21 cellular contexts compared by ENCODE assay signal in the genomic region with DNA sequence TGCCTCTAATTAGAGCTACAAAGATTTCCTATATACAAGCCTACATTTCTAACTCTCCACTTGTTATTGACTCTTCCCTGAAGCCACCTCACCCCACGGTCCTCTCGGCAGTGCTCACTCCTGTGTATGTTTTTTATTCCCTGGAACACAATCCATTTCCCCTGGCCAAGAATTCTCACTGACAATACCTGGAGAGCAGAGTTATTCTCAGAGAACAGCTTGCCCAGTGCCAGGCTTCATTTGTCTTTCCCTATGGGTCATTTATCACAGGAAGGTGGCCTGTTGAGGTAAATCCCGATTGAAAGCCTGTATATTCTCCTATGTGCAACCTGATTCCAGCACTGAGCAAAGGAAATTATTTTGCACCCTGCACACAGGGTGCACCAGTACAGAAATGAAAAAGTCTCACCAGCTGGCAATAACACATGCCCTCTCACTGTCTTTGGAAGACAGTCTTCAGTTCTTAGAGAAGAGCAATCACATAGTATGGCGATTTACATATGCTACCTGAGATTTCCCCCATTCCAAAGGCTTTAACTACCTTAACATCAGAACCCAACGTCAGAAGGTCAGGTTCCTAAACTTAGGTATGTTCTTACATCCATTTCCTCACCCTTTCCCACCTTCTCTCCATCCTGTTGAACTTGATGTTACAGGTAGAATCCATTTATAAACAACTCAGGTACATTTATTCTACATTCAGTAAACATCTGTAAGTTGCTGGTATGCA.
"Had no signal": no experiment of that assay in that cellular context is flagged by ENCODE, and none has a peak within 500 bp of the region (broad histone marks: within the 10 kb centered on the region; RNA-seq: fewer than 3 reads in every experiment).

No MANE protein-coding gene starts in this region.

- DNase-seq: activated CD4-positive, alpha-beta memory T cell treated with anti-CD3 and anti-CD28 coated beads for 36 hours; activated CD8-positive, alpha-beta memory T cell treated with anti-CD3 and anti-CD28 coated beads, Interleukin-2, amount 10 ng/mL, durations not matched to agents 7 days and 5 days; activated effector memory CD4-positive, alpha-beta T cell treated with Interleukin-2 at 50 U/mL for 16 hours; activated T-cell treated with anti-CD3 and anti-CD28 coated beads, Interleukin-2, amount 50 U/mL, for 24 hours; body of pancreas; effector memory CD8-positive, alpha-beta T cell; foreskin melanocyte; head of caudate nucleus; left colon; lower lobe of right lung; naive B cell; stimulated activated CD4-positive, alpha-beta T cell treated with anti-CD3 and anti-CD28 coated beads, Interleukin-12 subunit alpha, Interleukin-12 subunit beta, amount 100 ng/mL, for 4 hours; upper lobe of right lung had no signal

- H3K27me3 ChIP-seq: body of pancreas, upper lobe of right lung had no signal

- H3K4me3 Mint-ChIP-seq: activated CD4-positive, alpha-beta memory T cell treated with anti-CD3 and anti-CD28 coated beads for 36 hours; activated CD8-positive, alpha-beta memory T cell treated with anti-CD3 and anti-CD28 coated beads, Interleukin-2, amount 10 ng/mL, durations not matched to agents 7 days and 5 days; activated naive CD4-positive, alpha-beta T cell treated with anti-CD3 and anti-CD28 coated beads, Interleukin-2, amount 50 U/mL, for 24 hours; activated T-cell treated with anti-CD3 and anti-CD28 coated beads, Interleukin-2, amount 50 U/mL, for 24 hours; central memory CD8-positive, alpha-beta T cell; dendritic cell treated with granulocyte-macrophage colony-stimulating factor and Interleukin-4, amounts not matched to agents 40 ng/mL and 50 ng/mL, for 4 days; effector memory CD8-positive, alpha-beta T cell; naive B cell; stimulated activated effector memory CD8-positive, alpha-beta T cell treated with anti-CD3 and anti-CD28 coated beads, Interleukin-12 subunit alpha, Interleukin-12 subunit beta, amount 100 ng/mL, for 72 hours had no signal

- H3K36me3 ChIP-seq: lower lobe of right lung, thoracic aorta, upper lobe of right lung had no signal

- H3K9me3 ChIP-seq: body of pancreas, lower lobe of right lung, thoracic aorta, upper lobe of right lung had no signal

- H3K27me3 Mint-ChIP-seq: activated CD8-positive, alpha-beta memory T cell treated with anti-CD3 and anti-CD28 coated beads, Interleukin-2, amount 10 ng/mL, durations not matched to agents 7 days and 5 days; activated T-cell treated with anti-CD3 and anti-CD28 coated beads, Interleukin-2, amount 50 U/mL, for 24 hours; central memory CD8-positive, alpha-beta T cell; dendritic cell treated with granulocyte-macrophage colony-stimulating factor and Interleukin-4, amounts not matched to agents 40 ng/mL and 50 ng/mL, for 4 days; effector memory CD8-positive, alpha-beta T cell; naive B cell had no signal

- ATAC-seq: activated CD8-positive, alpha-beta memory T cell treated with anti-CD3 and anti-CD28 coated beads, Interleukin-2, amount 10 ng/mL, durations not matched to agents 7 days and 5 days; body of pancreas; effector memory CD8-positive, alpha-beta T cell; left colon; lower lobe of right lung; stimulated activated effector memory CD8-positive, alpha-beta T cell treated with anti-CD3 and anti-CD28 coated beads, Interleukin-12 subunit alpha, Interleukin-12 subunit beta, amount 100 ng/mL, for 72 hours; upper lobe of right lung had no signal

- FAIRE-seq: islet of Langerhans had no signal

- H3K4me1 ChIP-seq: body of pancreas, lower lobe of right lung, upper lobe of right lung had no signal

- H3K4me1 Mint-ChIP-seq: activated CD8-positive, alpha-beta memory T cell treated with anti-CD3 and anti-CD28 coated beads, Interleukin-2, amount 10 ng/mL, durations not matched to agents 7 days and 5 days; activated naive CD4-positive, alpha-beta T cell treated with anti-CD3 and anti-CD28 coated beads, Interleukin-2, amount 50 U/mL, for 24 hours; central memory CD8-positive, alpha-beta T cell; naive B cell; stimulated activated effector memory CD8-positive, alpha-beta T cell treated with anti-CD3 and anti-CD28 coated beads, Interleukin-12 subunit alpha, Interleukin-12 subunit beta, amount 100 ng/mL, for 72 hours had no signal

- H3K27ac Mint-ChIP-seq: activated CD4-positive, alpha-beta memory T cell treated with anti-CD3 and anti-CD28 coated beads for 36 hours; activated CD8-positive, alpha-beta memory T cell treated with anti-CD3 and anti-CD28 coated beads, Interleukin-2, amount 10 ng/mL, durations not matched to agents 7 days and 5 days; activated naive CD4-positive, alpha-beta T cell treated with anti-CD3 and anti-CD28 coated beads, Interleukin-2, amount 50 U/mL, for 24 hours; activated T-cell treated with anti-CD3 and anti-CD28 coated beads, Interleukin-2, amount 50 U/mL, for 24 hours; dendritic cell treated with granulocyte-macrophage colony-stimulating factor and Interleukin-4, amounts not matched to agents 40 ng/mL and 50 ng/mL, for 4 days; effector memory CD8-positive, alpha-beta T cell; naive B cell; stimulated activated effector memory CD8-positive, alpha-beta T cell treated with anti-CD3 and anti-CD28 coated beads, Interleukin-12 subunit alpha, Interleukin-12 subunit beta, amount 100 ng/mL, for 72 hours had no signal

- H3K4me3 ChIP-seq: body of pancreas, lower lobe of right lung, upper lobe of right lung had no signal

- H3K9me3 Mint-ChIP-seq: activated CD4-positive, alpha-beta memory T cell treated with anti-CD3 and anti-CD28 coated beads for 36 hours; activated naive CD4-positive, alpha-beta T cell treated with anti-CD3 and anti-CD28 coated beads, Interleukin-2, amount 50 U/mL, for 24 hours; activated T-cell treated with anti-CD3 and anti-CD28 coated beads, Interleukin-2, amount 50 U/mL, for 24 hours; central memory CD8-positive, alpha-beta T cell; dendritic cell treated with granulocyte-macrophage colony-stimulating factor and Interleukin-4, amounts not matched to agents 40 ng/mL and 50 ng/mL, for 4 days; naive B cell; stimulated activated effector memory CD8-positive, alpha-beta T cell treated with anti-CD3 and anti-CD28 coated beads, Interleukin-12 subunit alpha, Interleukin-12 subunit beta, amount 100 ng/mL, for 72 hours had no signal

- H3K36me3 Mint-ChIP-seq: activated CD4-positive, alpha-beta memory T cell treated with anti-CD3 and anti-CD28 coated beads for 36 hours; activated CD8-positive, alpha-beta memory T cell treated with anti-CD3 and anti-CD28 coated beads, Interleukin-2, amount 10 ng/mL, durations not matched to agents 7 days and 5 days; activated naive CD4-positive, alpha-beta T cell treated with anti-CD3 and anti-CD28 coated beads, Interleukin-2, amount 50 U/mL, for 24 hours; naive B cell; stimulated activated effector memory CD8-positive, alpha-beta T cell treated with anti-CD3 and anti-CD28 coated beads, Interleukin-12 subunit alpha, Interleukin-12 subunit beta, amount 100 ng/mL, for 72 hours had no signal

- H3K27ac ChIP-seq: body of pancreas, epithelial cell of prostate, lower lobe of right lung, thoracic aorta, upper lobe of right lung, VCaP had no signal
